16 cellular contexts compared by ENCODE assay signal in the genomic region with DNA sequence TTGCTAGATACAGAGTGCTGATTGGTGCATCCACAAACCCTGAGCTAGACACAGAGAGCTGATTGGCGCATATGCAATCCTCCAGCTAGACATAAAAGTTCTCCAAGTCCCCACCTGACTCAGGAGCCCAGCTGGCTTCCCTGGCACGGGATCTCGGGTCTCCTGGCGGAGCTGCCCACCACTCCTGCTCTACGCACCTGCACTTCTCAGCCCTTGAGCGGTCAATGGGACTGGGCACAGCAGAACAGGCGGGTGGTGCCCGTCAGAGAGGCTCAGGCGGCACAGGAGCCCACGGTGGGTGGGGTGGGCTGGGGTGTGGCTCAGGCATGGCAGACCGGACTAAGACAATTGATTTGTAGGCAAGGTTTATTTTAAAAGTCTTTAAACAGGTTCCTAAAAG.
DNase-seq lines count a peak whose midpoint lies in the region; ATAC-seq and TF ChIP-seq lines count a peak whose summit lies in the region.
"Had no signal": no experiment of that assay in that cellular context is flagged by ENCODE, and none has a peak within 500 bp of the region (broad histone marks: within the 10 kb centered on the region; RNA-seq: fewer than 3 reads in every experiment).

No MANE protein-coding gene starts in this region.

- ATAC-seq in Right ventricle myocardium inferior (no peak), GM21619 (IDR thresholded peaks at IDR 0.05; ENCODE audit: unreplicated experiment) (no peak)
- ATAC-seq: A549; CD8-positive, alpha-beta T cell had no signal

- TF ChIP-seq POLR2A in spleen (IDR thresholded peaks at IDR 0.05) = no peak

- no peaks in the 10 kb centered on the region for H3K36me3 ChIP-seq in spleen
- H3K36me3 ChIP-seq: BLaER1 treated with 17β-estradiol and CSF1 and Interleukin-3, amounts not matched to agents 10 nM and 100 nM had no signal

- 81 to 94% (median 90%) methylated on average over 11 of the region's 11 CpGs for WGBS in spleen, 5 donors

- H3K27me3 ChIP-seq in spleen (replicated peaks in 1 of 7) = no peaks in the 10 kb centered on the region
- H3K27me3 ChIP-seq: BLaER1 treated with 17β-estradiol and CSF1 and Interleukin-3, amounts not matched to agents 10 nM and 100 nM had no signal

- intact Hi-C loops in cardiac septum (cut with DNase I) (no loop called here), Right ventricle myocardium inferior (cut with DNase I) (no loop called here), spleen (cut with DNase I; ENCODE audit: low total_unique reads) (no loop called here)

- no peak for TF ChIP-seq CTCF in spleen (IDR thresholded peaks at IDR 0.05 in 8 of 11, conservative IDR thresholded peaks at IDR 0.05 in 3 of 11)

- H3K27ac ChIP-seq in spleen = no peak overlapping the region
- H3K27ac ChIP-seq: 22Rv1; A549; BLaER1 treated with 17β-estradiol and CSF1 and Interleukin-3, amounts not matched to agents 10 nM and 100 nM; C4-2B had no signal

- peaks cover 0 to 27% (median 9%) of the 10 kb centered on the region in 8 donors for H3K9me3 ChIP-seq in spleen
- H3K9me3 ChIP-seq: A549, Caco-2 had no signal

- DNase-seq in cardiac septum (ENCODE audit: low spot score) = peak; percentile 72
- DNase-seq in Right ventricle myocardium inferior (ENCODE audit: missing footprints) = no peak
- peak; percentile 66 for DNase-seq in spleen
- no peak for DNase-seq in activated CD4-positive, alpha-beta T cell treated with anti-CD3 and anti-CD28 coated beads, Interleukin-2, amount 50 U/mL, for 1 hour
- DNase-seq: AML-193; Caco-2; Calu3; CD4-positive, alpha-beta T cell; CD8-positive, alpha-beta T cell; DMS79 treated with DMSO at 0.1 percent for 48 hours; GF-D8 had no signal

- no peak overlapping the region for H3K4me3 ChIP-seq in spleen
- H3K4me3 ChIP-seq: A549; BLaER1 treated with 17β-estradiol and CSF1 and Interleukin-3, amounts not matched to agents 10 nM and 100 nM had no signal

- H3K4me1 ChIP-seq in spleen = no peaks in the 10 kb centered on the region
- H3K4me1 ChIP-seq: A549; BLaER1 treated with 17β-estradiol and CSF1 and Interleukin-3, amounts not matched to agents 10 nM and 100 nM; Caco-2 had no signal

Comparison
In these comparisons a context has a peak if more than half of its experiments do, and no peak if none do; other contexts are left out.
1. DNase-seq: peak in cardiac septum (single experiment) and spleen (single experiment); none in Right ventricle myocardium inferior (single experiment) and activated CD4-positive, alpha-beta T cell treated with anti-CD3 and anti-CD28 coated beads, Interleukin-2, amount 50 U/mL, for 1 hour (single experiment).